Comparison of ENCODE assay signal across 1 cellular context in genomic region chr20:38434770-38435554, GRCh38.
TF ChIP-seq lines count a peak whose summit lies in the region.

Gene SNHG17 (minus strand): TSS chr20:38435328.

TF ChIP-seq in K562, 482 proteins besides CTCF, POLR2A, EP300 and RAD21 (continued from another document and continues in another):
- no peak for TF ChIP-seq PBX2 (CRISPR knock-in tag; IDR thresholded peaks at IDR 0.05; ENCODE audit: low read depth)
- no peak for TF ChIP-seq PBX2 (tag; conservative IDR thresholded peaks at IDR 0.05; ENCODE audit: low read depth)
- TF ChIP-seq MTA2 (IDR thresholded peaks at IDR 0.05; ENCODE audit: low read depth), result no peak
- TF ChIP-seq E4F1 (CRISPR knock-in tag; IDR thresholded peaks at IDR 0.05; ENCODE audit: borderline replicate concordance), result no peak
- no peak for TF ChIP-seq BMI1 (IDR thresholded peaks at IDR 0.05; ENCODE audit: low read length)
- no peak for TF ChIP-seq SNRNP70 (optimal IDR thresholded peaks at IDR 0.05; ENCODE audit: low read depth, low read length)
- no peak for TF ChIP-seq ZFP1 (CRISPR knock-in tag; IDR thresholded peaks at IDR 0.05)
- TF ChIP-seq HDAC8 (tag; IDR thresholded peaks at IDR 0.05), result no peak
- TF ChIP-seq NRF1 (conservative IDR thresholded peaks at IDR 0.05 in 1 of 2, IDR thresholded peaks at IDR 0.05 in 1 of 2), result no peak; a peak in 1 of 4 replicates
- peak in 1 of 2 experiments; percentile 83 for TF ChIP-seq AFF1 (IDR thresholded peaks at IDR 0.05; ENCODE audit: low read depth in 1 of 2, partially characterized antibody in 2 of 2)
- TF ChIP-seq ZBTB40 (IDR thresholded peaks at IDR 0.05), result peak; percentile 91
- TF ChIP-seq ZBTB40 (CRISPR knock-in tag; IDR thresholded peaks at IDR 0.05), result no peak
- TF ChIP-seq KDM4B (IDR thresholded peaks at IDR 0.05; ENCODE audit: borderline replicate concordance in 2 of 2, low read depth in 1 of 2), result peak in 1 of 2 experiments; percentile 95; a peak in 2 of 4 replicates
- no peak for TF ChIP-seq PATZ1 (CRISPR knock-in tag; IDR thresholded peaks at IDR 0.05; ENCODE audit: borderline replicate concordance)
- 0 out of 2 replicates have a peak, but pooled peaks have one; percentile 29 for TF ChIP-seq PYGO2 (tag; IDR thresholded peaks at IDR 0.05)
- no peak for TF ChIP-seq MTF1 (CRISPR knock-in tag; IDR thresholded peaks at IDR 0.05; ENCODE audit: borderline replicate concordance)
- TF ChIP-seq SAP30 (IDR thresholded peaks at IDR 0.05; ENCODE audit: borderline replicate concordance, insufficient read depth, low read depth, low read length, poor library complexity, severe bottlenecking), result peak; percentile 92
- no peak for TF ChIP-seq ZKSCAN3 (CRISPR knock-in tag; IDR thresholded peaks at IDR 0.05)
- peak; percentile 85 for TF ChIP-seq HCFC1 (IDR thresholded peaks at IDR 0.05; ENCODE audit: low read depth, low read length)
- peak; percentile 30 for TF ChIP-seq ZNF316 (IDR thresholded peaks at IDR 0.05)
- TF ChIP-seq CBX1 (IDR thresholded peaks at IDR 0.05; ENCODE audit: low read depth), result peak; percentile 91; the same call in 1 of the 2 replicates
- no peak for TF ChIP-seq STAG1 (CRISPR knock-in tag; IDR thresholded peaks at IDR 0.05; ENCODE audit: borderline replicate concordance)
- no peak for TF ChIP-seq HDGF (IDR thresholded peaks at IDR 0.05)
- TF ChIP-seq, protein P1, sequence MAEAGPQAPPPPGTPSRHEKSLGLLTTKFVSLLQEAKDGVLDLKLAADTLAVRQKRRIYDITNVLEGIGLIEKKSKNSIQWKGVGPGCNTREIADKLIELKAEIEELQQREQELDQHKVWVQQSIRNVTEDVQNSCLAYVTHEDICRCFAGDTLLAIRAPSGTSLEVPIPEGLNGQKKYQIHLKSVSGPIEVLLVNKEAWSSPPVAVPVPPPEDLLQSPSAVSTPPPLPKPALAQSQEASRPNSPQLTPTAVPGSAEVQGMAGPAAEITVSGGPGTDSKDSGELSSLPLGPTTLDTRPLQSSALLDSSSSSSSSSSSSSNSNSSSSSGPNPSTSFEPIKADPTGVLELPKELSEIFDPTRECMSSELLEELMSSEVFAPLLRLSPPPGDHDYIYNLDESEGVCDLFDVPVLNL (CRISPR knock-in tag; IDR thresholded peaks at IDR 0.05; ENCODE audit: low read depth), result peak; percentile 87; the same call in 1 of the 2 replicates
- 0 out of 2 replicates have a peak, but pooled peaks have one; percentile 25 for TF ChIP-seq SMARCE1 (IDR thresholded peaks at IDR 0.05)
- TF ChIP-seq, protein P2, sequence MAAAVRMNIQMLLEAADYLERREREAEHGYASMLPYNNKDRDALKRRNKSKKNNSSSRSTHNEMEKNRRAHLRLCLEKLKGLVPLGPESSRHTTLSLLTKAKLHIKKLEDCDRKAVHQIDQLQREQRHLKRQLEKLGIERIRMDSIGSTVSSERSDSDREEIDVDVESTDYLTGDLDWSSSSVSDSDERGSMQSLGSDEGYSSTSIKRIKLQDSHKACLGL (CRISPR knock-in tag; IDR thresholded peaks at IDR 0.05; ENCODE audit: borderline replicate concordance, poor library complexity, severe bottlenecking), result peak; percentile 72
- TF ChIP-seq MBD1 (CRISPR knock-in tag; IDR thresholded peaks at IDR 0.05), result no peak
- TF ChIP-seq, protein P3, sequence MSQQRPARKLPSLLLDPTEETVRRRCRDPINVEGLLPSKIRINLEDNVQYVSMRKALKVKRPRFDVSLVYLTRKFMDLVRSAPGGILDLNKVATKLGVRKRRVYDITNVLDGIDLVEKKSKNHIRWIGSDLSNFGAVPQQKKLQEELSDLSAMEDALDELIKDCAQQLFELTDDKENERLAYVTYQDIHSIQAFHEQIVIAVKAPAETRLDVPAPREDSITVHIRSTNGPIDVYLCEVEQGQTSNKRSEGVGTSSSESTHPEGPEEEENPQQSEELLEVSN (IDR thresholded peaks at IDR 0.05; ENCODE audit: borderline replicate concordance in 1 of 2, extremely low read depth in 1 of 2, insufficient read depth in 1 of 2, insufficient read length in 1 of 2, low read depth in 1 of 2, low read length in 1 of 2, poor library complexity in 1 of 2, severe bottlenecking in 1 of 2), result peak; percentile 77 to 80
